In the genomic region with DNA sequence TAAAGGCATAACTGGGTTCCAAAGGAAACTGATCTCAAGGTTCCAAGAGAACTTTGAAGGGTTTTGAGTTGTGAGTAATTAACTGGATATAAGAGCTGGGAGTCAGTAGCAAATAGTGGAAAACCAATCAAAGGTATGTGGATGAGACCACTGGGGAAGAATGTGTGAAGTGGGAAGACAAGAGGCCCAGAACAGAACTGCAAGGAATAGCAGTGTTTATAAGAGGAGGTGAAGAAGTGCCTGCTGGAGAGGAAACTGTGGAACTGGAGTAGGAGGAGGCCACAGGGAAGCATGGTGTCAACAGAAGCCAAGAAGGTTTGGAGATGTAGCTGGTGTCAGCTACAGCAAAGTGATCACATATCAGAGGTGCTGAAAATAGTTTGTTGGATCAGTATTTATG, we compare ENCODE assay signal across 34 cellular contexts.
"Had no signal": no experiment of that assay in that cellular context is flagged by ENCODE, and none has a peak within 500 bp of the region (broad histone marks: within the 10 kb centered on the region; RNA-seq: fewer than 3 reads in every experiment).

No MANE protein-coding gene starts in this region.

- H3K27me3 Mint-ChIP-seq: activated naive CD8-positive, alpha-beta T cell treated with anti-CD3 and anti-CD28 coated beads, Interleukin-2, amount 50 U/mL, for 24 hours had no signal

- H3K9me3 Mint-ChIP-seq: activated CD4-positive, alpha-beta memory T cell treated with anti-CD3 and anti-CD28 coated beads for 36 hours; activated CD4-positive, alpha-beta T cell treated with anti-CD3 and anti-CD28 coated beads, Interleukin-2, amount 10 ng/mL, durations not matched to agents 24 days and 14 days; activated naive CD4-positive, alpha-beta T cell treated with anti-CD3 and anti-CD28 coated beads for 36 hours; activated naive CD4-positive, alpha-beta T cell treated with anti-CD3 and anti-CD28 coated beads, Interleukin-2, amount 50 U/mL, for 24 hours; activated naive CD8-positive, alpha-beta T cell treated with anti-CD3 and anti-CD28 coated beads for 36 hours; activated T-helper 1 cell treated with anti-CD3 and anti-CD28 coated beads, Interleukin-12 subunit alpha, Interleukin-12 subunit beta, Interleukin-2, Interleukin-4 antibody, amounts not matched to agents 30 ng/mL and 10 ng/mL and 1 ng/mL, durations not matched to agents 14 hours and 24 hours and 36 hours; activated T-helper 2 cell treated with anti-CD3 and anti-CD28 coated beads, Interferon-gamma antibody, Interleukin-2, Interleukin-4, amounts not matched to agents 10 μg/mL and 5 μg/mL and 100 μg/mL, durations not matched to agents 14 hours and 24 hours and 36 hours had no signal

- H3K4me1 Mint-ChIP-seq: activated CD4-positive, alpha-beta T cell treated with anti-CD3 and anti-CD28 coated beads for 36 hours; activated CD4-positive, alpha-beta T cell treated with anti-CD3 and anti-CD28 coated beads, Interleukin-2, amount 10 ng/mL, durations not matched to agents 24 days and 14 days; activated CD8-positive, alpha-beta memory T cell treated with anti-CD3 and anti-CD28 coated beads, Interleukin-2, amount 10 ng/mL, durations not matched to agents 7 days and 5 days; activated naive CD4-positive, alpha-beta T cell treated with anti-CD3 and anti-CD28 coated beads, Interleukin-2, amount 50 U/mL, for 24 hours; activated naive CD8-positive, alpha-beta T cell treated with anti-CD3 and anti-CD28 coated beads for 36 hours; activated naive CD8-positive, alpha-beta T cell treated with anti-CD3 and anti-CD28 coated beads, Interleukin-2, amount 50 U/mL, for 24 hours; endodermal cell had no signal

- H3K36me3 Mint-ChIP-seq: activated CD4-positive, alpha-beta memory T cell treated with anti-CD3 and anti-CD28 coated beads for 36 hours; activated CD8-positive, alpha-beta memory T cell treated with anti-CD3 and anti-CD28 coated beads, Interleukin-2, amount 10 ng/mL, durations not matched to agents 7 days and 5 days; activated naive CD4-positive, alpha-beta T cell treated with anti-CD3 and anti-CD28 coated beads, Interleukin-2, amount 50 U/mL, for 24 hours; activated naive CD8-positive, alpha-beta T cell treated with anti-CD3 and anti-CD28 coated beads for 36 hours had no signal

- H3K4me3 ChIP-seq: adrenal gland, breast epithelium, cardiac muscle cell, colonic mucosa, dorsolateral prefrontal cortex, gastrocnemius medialis, heart left ventricle had no signal

- H3K36me3 ChIP-seq: adrenal gland, breast epithelium, cardiac muscle cell, colonic mucosa, gastrocnemius medialis, heart left ventricle had no signal

- H3K27ac ChIP-seq: adrenal gland, breast epithelium, cardiac muscle cell, colonic mucosa, dorsolateral prefrontal cortex, foreskin keratinocyte, gastrocnemius medialis, heart left ventricle had no signal

- H3K4me1 ChIP-seq: adrenal gland, breast epithelium, colonic mucosa, foreskin keratinocyte, gastrocnemius medialis had no signal

- H3K9me3 ChIP-seq: adrenal gland, breast epithelium, colonic mucosa, gastrocnemius medialis had no signal

- H3K27me3 ChIP-seq: adrenal gland, breast epithelium, cardiac muscle cell, colonic mucosa, dorsolateral prefrontal cortex, foreskin keratinocyte, gastrocnemius medialis, heart left ventricle had no signal

- DNase-seq: activated CD4-positive, alpha-beta memory T cell treated with anti-CD3 and anti-CD28 coated beads for 36 hours; activated CD4-positive, alpha-beta T cell treated with anti-CD3 and anti-CD28 coated beads for 36 hours; activated CD4-positive, alpha-beta T cell treated with anti-CD3 and anti-CD28 coated beads, Interleukin-2, amount 10 ng/mL, durations not matched to agents 24 days and 14 days; activated CD4-positive, CD25-positive, alpha-beta regulatory T cell; activated CD4-positive, CD25-positive, alpha-beta regulatory T cell treated with anti-CD3 and anti-CD28 coated beads, Interleukin-2, amount 50 U/mL, for 72 hours; activated CD8-positive, alpha-beta memory T cell treated with anti-CD3 and anti-CD28 coated beads, Interleukin-2, amount 10 ng/mL, durations not matched to agents 7 days and 5 days; activated CD8-positive, alpha-beta memory T cell treated with anti-CD3 and anti-CD28 coated beads, Interleukin-2, amount 50 U/mL, for 4 hours; activated CD8-positive, alpha-beta T cell treated with anti-CD3 and anti-CD28 coated beads, Interleukin-2, amount 10 ng/mL, durations not matched to agents 7 days and 5 days; activated effector memory CD4-positive, alpha-beta T cell treated with anti-CD3 and anti-CD28 coated beads, Interleukin-2, amount 50 U/mL, for 16 hours; activated naive CD4-positive, alpha-beta T cell treated with anti-CD3 and anti-CD28 coated beads for 36 hours; activated naive CD8-positive, alpha-beta T cell treated with anti-CD3 and anti-CD28 coated beads for 36 hours; activated naive CD8-positive, alpha-beta T cell treated with anti-CD3 and anti-CD28 coated beads, Interleukin-2, amount 50 U/mL, for 24 hours; activated T-cell treated with anti-CD3 and anti-CD28 coated beads, Interleukin-2, amount 50 U/mL, for 1 hour; activated T-cell treated with anti-CD3 and anti-CD28 coated beads, Interleukin-2, amount 50 U/mL, for 48 hours; adrenal gland; amygdala; aorta; central memory CD4-positive, alpha-beta T cell; cerebellar nuclear complex; colonic mucosa; dorsolateral prefrontal cortex; effector memory CD4-positive, alpha-beta T cell; endodermal cell; foreskin keratinocyte; gastrocnemius medialis; glutamatergic neuron; heart left ventricle; T-helper 2 cell had no signal

- H3K27ac Mint-ChIP-seq: activated CD4-positive, alpha-beta memory T cell treated with anti-CD3 and anti-CD28 coated beads for 36 hours; activated CD4-positive, alpha-beta T cell treated with anti-CD3 and anti-CD28 coated beads for 36 hours; activated CD4-positive, alpha-beta T cell treated with anti-CD3 and anti-CD28 coated beads, Interleukin-2, amount 10 ng/mL, durations not matched to agents 24 days and 14 days; activated CD8-positive, alpha-beta memory T cell treated with anti-CD3 and anti-CD28 coated beads, Interleukin-2, amount 10 ng/mL, durations not matched to agents 7 days and 5 days; activated CD8-positive, alpha-beta T cell treated with anti-CD3 and anti-CD28 coated beads, Interleukin-2, amount 10 ng/mL, durations not matched to agents 7 days and 5 days; activated naive CD4-positive, alpha-beta T cell treated with anti-CD3 and anti-CD28 coated beads for 36 hours; activated naive CD4-positive, alpha-beta T cell treated with anti-CD3 and anti-CD28 coated beads, Interleukin-2, amount 50 U/mL, for 24 hours; activated naive CD8-positive, alpha-beta T cell treated with anti-CD3 and anti-CD28 coated beads for 36 hours; activated naive CD8-positive, alpha-beta T cell treated with anti-CD3 and anti-CD28 coated beads, Interleukin-2, amount 50 U/mL, for 24 hours; activated T-helper 1 cell treated with anti-CD3 and anti-CD28 coated beads, Interleukin-12 subunit alpha, Interleukin-12 subunit beta, Interleukin-2, Interleukin-4 antibody, amounts not matched to agents 30 ng/mL and 10 ng/mL and 1 ng/mL, durations not matched to agents 14 hours and 24 hours and 36 hours; activated T-helper 2 cell treated with anti-CD3 and anti-CD28 coated beads, Interferon-gamma antibody, Interleukin-2, Interleukin-4, amounts not matched to agents 10 μg/mL and 5 μg/mL and 100 μg/mL, durations not matched to agents 14 hours and 24 hours and 36 hours; brain; endodermal cell had no signal

- H3K4me3 Mint-ChIP-seq: activated CD4-positive, alpha-beta memory T cell treated with anti-CD3 and anti-CD28 coated beads for 36 hours; activated CD4-positive, alpha-beta T cell treated with anti-CD3 and anti-CD28 coated beads for 36 hours; activated CD4-positive, alpha-beta T cell treated with anti-CD3 and anti-CD28 coated beads, Interleukin-2, amount 10 ng/mL, durations not matched to agents 24 days and 14 days; activated CD8-positive, alpha-beta memory T cell treated with anti-CD3 and anti-CD28 coated beads, Interleukin-2, amount 10 ng/mL, durations not matched to agents 7 days and 5 days; activated CD8-positive, alpha-beta T cell treated with anti-CD3 and anti-CD28 coated beads, Interleukin-2, amount 10 ng/mL, durations not matched to agents 7 days and 5 days; activated naive CD4-positive, alpha-beta T cell treated with anti-CD3 and anti-CD28 coated beads for 36 hours; activated naive CD4-positive, alpha-beta T cell treated with anti-CD3 and anti-CD28 coated beads, Interleukin-2, amount 50 U/mL, for 24 hours; activated naive CD8-positive, alpha-beta T cell treated with anti-CD3 and anti-CD28 coated beads for 36 hours; activated naive CD8-positive, alpha-beta T cell treated with anti-CD3 and anti-CD28 coated beads, Interleukin-2, amount 50 U/mL, for 24 hours; activated T-helper 1 cell treated with anti-CD3 and anti-CD28 coated beads, Interleukin-12 subunit alpha, Interleukin-12 subunit beta, Interleukin-2, Interleukin-4 antibody, amounts not matched to agents 30 ng/mL and 10 ng/mL and 1 ng/mL, durations not matched to agents 14 hours and 24 hours and 36 hours; brain; endodermal cell had no signal
